ENCODE assay signal across 9 cellular contexts in the genomic region with DNA sequence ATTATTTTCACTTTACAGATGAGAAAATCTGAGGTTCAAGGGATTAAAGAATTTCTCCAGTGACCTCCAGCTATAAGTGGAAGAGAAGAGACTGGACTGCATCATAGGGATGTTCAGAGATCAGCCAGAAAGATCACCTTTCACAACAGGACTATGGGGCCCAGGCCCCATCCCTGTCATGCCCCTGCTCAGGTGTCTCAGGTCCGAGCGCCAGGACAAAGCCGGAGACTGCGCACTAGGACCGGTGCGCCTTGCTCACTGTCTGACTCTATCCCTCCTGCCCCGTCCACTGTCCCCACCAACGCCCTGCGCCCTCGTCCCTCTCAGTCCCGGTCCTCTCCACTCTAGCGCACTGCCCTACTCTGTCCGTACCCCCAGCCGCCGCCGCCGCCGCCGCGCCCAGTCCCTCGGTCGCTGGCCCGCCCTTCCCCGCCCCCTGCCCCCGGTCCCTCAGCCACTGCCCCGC. TPM values are rescaled to one million over a fixed set of nuclear protein-coding genes. Genes with fewer than 3 reads are reported as not detected.
A peak's percentile ranks its signal among the peaks of the same experiment; 100 is the strongest.
DNase-seq lines count a peak whose midpoint lies in the region; ATAC-seq, FAIRE-seq and TF ChIP-seq lines count a peak whose summit lies in the region.
"Had no signal": no experiment of that assay in that cellular context is flagged by ENCODE, and none has a peak within 500 bp of the region (broad histone marks: within the 10 kb centered on the region; RNA-seq: fewer than 3 reads in every experiment).

No MANE protein-coding gene starts in this region.

- intact Hi-C loops in gastrocnemius medialis (cut with DNase I; ENCODE audit: low total_unique reads): loop anchor here (5.0 kb wide), 1 partner anchor 103 kb away; no protein-coding TSS in a partner anchor

- H3K27me3 ChIP-seq in H7 (ENCODE audit: control insufficient read depth, insufficient read depth, low read length) (peaks cover 27% of the 10 kb centered on the region), RWPE2 (ENCODE audit: insufficient read depth, poor library complexity, severe bottlenecking) (peaks cover 40% of the 10 kb centered on the region), gastrocnemius medialis (peaks cover 9 to 32% (median 16%) of the 10 kb centered on the region in 3 donors)

- no peaks in the 10 kb centered on the region for H3K4me1 ChIP-seq in RWPE2 (ENCODE audit: insufficient read depth, poor library complexity, severe bottlenecking)
- H3K4me1 ChIP-seq in gastrocnemius medialis: peaks cover 0 to 11% of the 10 kb centered on the region in 2 donors

- peak overlapping the region; percentile 64 for H3K4me3 ChIP-seq in H7 (ENCODE audit: insufficient read depth, low read depth, low read length)
- H3K4me3 ChIP-seq in RWPE2 (ENCODE audit: severe bottlenecking): peak overlapping the region; percentile 21
- H3K4me3 ChIP-seq in fibroblast of mammary gland (ENCODE audit: control insufficient read depth, low read depth, low read length): peak overlapping the region; percentile 30
- peak overlapping the region; percentile 51 to 74 (median 55) for H3K4me3 ChIP-seq in gastrocnemius medialis

- H3K9me3 ChIP-seq in RWPE2 (ENCODE audit: severe bottlenecking) (no peaks in the 10 kb centered on the region), gastrocnemius medialis (no peaks in the 10 kb centered on the region)

- H3K27ac ChIP-seq in RWPE2 (ENCODE audit: poor library complexity, severe bottlenecking): no peak overlapping the region
- peak overlapping the region in 3 of 4 donors; percentile 17 to 38 (median 18) for H3K27ac ChIP-seq in gastrocnemius medialis

- TF ChIP-seq CTCF in RWPE2 (IDR thresholded peaks at IDR 0.05; ENCODE audit: poor library complexity, severe bottlenecking): no peak
- no peak for TF ChIP-seq CTCF in fibroblast of mammary gland (conservative IDR thresholded peaks at IDR 0.05; ENCODE audit: control insufficient read depth, insufficient read depth, low read depth, low read length)
- no peak for TF ChIP-seq CTCF in gastrocnemius medialis (IDR thresholded peaks at IDR 0.05 in 4 of 5, conservative IDR thresholded peaks at IDR 0.05 in 1 of 5)

- no peaks in the 10 kb centered on the region for H3K36me3 ChIP-seq in H7 (replicated peaks; ENCODE audit: control insufficient read depth, insufficient read depth, low read length)
- no peaks in the 10 kb centered on the region for H3K36me3 ChIP-seq in RWPE2 (ENCODE audit: low read depth)
- H3K36me3 ChIP-seq in gastrocnemius medialis: no peaks in the 10 kb centered on the region

- peak; percentile 84 for ATAC-seq in RWPE2 (ENCODE audit: low read depth)
- ATAC-seq in gastrocnemius medialis: peak; percentile 46 to 47
- no peak for ATAC-seq in GM21786 (IDR thresholded peaks at IDR 0.05; ENCODE audit: unreplicated experiment)

- FAIRE-seq in RCC 7860 (lab: Jason Lieb, UNC): no peak

- TF ChIP-seq POLR2A in gastrocnemius medialis (IDR thresholded peaks at IDR 0.05): no peak

- DNase-seq in H7 (no peak), RWPE2 (ENCODE audit: low spot score) (no peak), fibroblast of mammary gland (ENCODE audit: low read depth) (no peak), gastrocnemius medialis (no peak), RCC 7860 (ENCODE audit: low spot score) (no peak), NCI-H2227 treated with DMSO at 0.1 percent for 48 hours (lab: John Stamatoyannopoulos, UW) (no peak), OCI-M2 (lab: John Stamatoyannopoulos, UW; ENCODE audit: unreplicated experiment) (no peak)

- in situ Hi-C loops in gastrocnemius medialis (cut with MboI; ENCODE audit: low sequenced_read_pairs in 4 of 4): no loop called here

RNA-seq across cellular contexts. Expression of a gene that starts 0.5 kb away (rescaled TPM):
- not detected in 2 replicates for total RNA-seq in H7 (2014; rRNA removed; shearing (Covaris generic))
- under 1 TPM in 1 of 4 donors, not detected in 3; 0.18 TPM for total RNA-seq in gastrocnemius medialis
- total RNA-seq: left cardiac atrium had no signal

RNA-seq across cellular contexts. Expression of a gene that starts 22.0 kb away (rescaled TPM):
- total RNA-seq in H7 (2014; rRNA removed; shearing (Covaris generic)): 0.26 TPM in 1 of 2 replicates, not detected in the other
- under 1 TPM in 1 of 4 donors, not detected in 3; 0.24 TPM for total RNA-seq in gastrocnemius medialis

RNA-seq across cellular contexts. Expression of a gene that starts 40.5 kb away (rescaled TPM):
- total RNA-seq in H7 (2014; rRNA removed; shearing (Covaris generic)): 4.1 and 5.9 TPM in 2 replicates
- total RNA-seq in gastrocnemius medialis: under 1 TPM in 2 of 4 donors, not detected in 2; 0.42 to 0.82 TPM

RNA-seq across cellular contexts. Expression of a gene that starts 40.8 kb away (rescaled TPM):
- total RNA-seq in H7 (2014; rRNA removed; shearing (Covaris generic)): 2.6 and 4.0 TPM in 2 replicates
- 10 to 100 TPM in 3 of 4 donors, 1 to 10 TPM in 1; 3.1 to 27.4 (median 15.9) TPM for total RNA-seq in gastrocnemius medialis
